ENCODE assay signal across 8 cellular contexts in genomic region chr6:108561309-108561647, GRCh38. TPM values are rescaled to one million over a fixed set of nuclear protein-coding genes. Genes with fewer than 3 reads are reported as not detected.
DNase-seq lines count a peak whose midpoint lies in the region; TF ChIP-seq lines count a peak whose summit lies in the region.
"Not testable (repeated sequence)": the region's sequence is repeated elsewhere in the genome, so short reads cannot be mapped to it uniquely, and the experiment has no call there.

No MANE protein-coding gene starts in this region.

- WGBS in transverse colon (ENCODE audit: low coverage in 1 of 2), 2 donors, result no CpG with 5 or more reads among the region's 40 CpGs

- not testable (repeated sequence) for H3K9me3 Mint-ChIP-seq in mesothelial cell of epicardium

- not testable (repeated sequence) for H3K27ac Mint-ChIP-seq in mesothelial cell of epicardium

- H3K4me1 Mint-ChIP-seq in mesothelial cell of epicardium, result peaks cover 52% of the 10 kb centered on the region

- H3K9me3 ChIP-seq in MG63; adipocyte (ENCODE audit: control insufficient read depth, low read length); effector memory CD4-positive, alpha-beta T cell (ENCODE audit: control insufficient read depth, low read length); right atrium auricular region; transverse colon: not testable (repeated sequence)

- peak overlapping the region; percentile 99 for H3K9ac ChIP-seq in adipocyte (ENCODE audit: low read length)

- in situ Hi-C loops in transverse colon (cut with MboI; ENCODE audit: low pct_ligation_motif_present in 1 of 4, low pct_unique_long_range_greater_than_20kb in 1 of 4, low sequenced_read_pairs in 3 of 4), result loop anchor here in 1 of 4 donors (25.0 kb wide), 1 partner anchor 101 kb away; no protein-coding TSS in a partner anchor

- intact Hi-C loops in transverse colon (cut with DNase I; ENCODE audit: low total_unique reads), result loop anchor here (2.0 kb wide), 1 partner anchor 28 kb away; no protein-coding TSS in a partner anchor

- TF ChIP-seq POLR2A in transverse colon (IDR thresholded peaks at IDR 0.05), result not testable (repeated sequence)

- H3K4me3 ChIP-seq in MG63 (peak overlapping the region; percentile 93), adipocyte (ENCODE audit: low read length) (peak overlapping the region; percentile 93), right atrium auricular region (peak overlapping the region; percentile 81 to 85), transverse colon (peak overlapping the region; percentile 58 to 97 (median 75))
- not testable (repeated sequence) for H3K4me3 ChIP-seq in effector memory CD4-positive, alpha-beta T cell (ENCODE audit: insufficient read depth, low read depth, low read length, poor library complexity, severe bottlenecking)

- H3K4me1 ChIP-seq in adipocyte (ENCODE audit: control insufficient read depth, insufficient read depth, low read length) (peaks cover 27% of the 10 kb centered on the region), right atrium auricular region (peaks cover 0 to 48% of the 10 kb centered on the region in 2 donors), transverse colon (peaks cover 16 to 54% (median 43%) of the 10 kb centered on the region in 4 donors)
- H3K4me1 ChIP-seq in effector memory CD4-positive, alpha-beta T cell (ENCODE audit: control insufficient read depth, insufficient read depth, low read length, poor library complexity, severe bottlenecking), result peaks cover 30% of the 10 kb centered on the region

- not testable (repeated sequence) for H3K27me3 Mint-ChIP-seq in mesothelial cell of epicardium (ENCODE audit: low read depth)

- not testable (repeated sequence) for DNase-seq in MG63; adipocyte (ENCODE audit: low read depth); effector memory CD4-positive, alpha-beta T cell; right atrium auricular region (ENCODE audit: low spot score); transverse colon
- DNase-seq in mesothelial cell of epicardium (ENCODE audit: low spot score in 2 of 2, unreplicated experiment in 2 of 2) (peak in 1 of 2 experiments; percentile 47), retina (peak; percentile 64)

- H3K27ac ChIP-seq in C4-2B (peak overlapping the region; percentile 94), right atrium auricular region (peak overlapping the region; percentile 99 to 100), transverse colon (peak overlapping the region; percentile 98 to 100 (median 99))
- peak overlapping the region; percentile 79 for H3K27ac ChIP-seq in effector memory CD4-positive, alpha-beta T cell (ENCODE audit: insufficient read depth, low read length, poor library complexity, severe bottlenecking)

- not testable (repeated sequence) for H3K36me3 Mint-ChIP-seq in mesothelial cell of epicardium

- not testable (repeated sequence) for TF ChIP-seq CTCF in C4-2B (conservative IDR thresholded peaks at IDR 0.05); right atrium auricular region (IDR thresholded peaks at IDR 0.05); mesothelial cell of epicardium (IDR thresholded peaks at IDR 0.05; ENCODE audit: unreplicated experiment); transverse colon (IDR thresholded peaks at IDR 0.05)

- H3K27me3 ChIP-seq in MG63; adipocyte (replicated peaks; ENCODE audit: control insufficient read depth, insufficient read depth, low read length); effector memory CD4-positive, alpha-beta T cell (replicated peaks; ENCODE audit: control insufficient read depth, insufficient read depth, low read length, poor library complexity, severe bottlenecking); right atrium auricular region; transverse colon: not testable (repeated sequence)

- H3K36me3 ChIP-seq in MG63, result peaks cover 19% of the 10 kb centered on the region
- not testable (repeated sequence) for H3K36me3 ChIP-seq in adipocyte (ENCODE audit: control insufficient read depth, insufficient read depth, low read length, severe bottlenecking); effector memory CD4-positive, alpha-beta T cell (ENCODE audit: control insufficient read depth, insufficient read depth, low read length); right atrium auricular region; transverse colon

- H3K4me3 Mint-ChIP-seq in mesothelial cell of epicardium, result peak overlapping the region; percentile 94

- not testable (repeated sequence) for TF ChIP-seq EP300 in transverse colon (IDR thresholded peaks at IDR 0.05; ENCODE audit: low read depth)

RNA-seq across cellular contexts. Expression of gene FOXO3, which starts 0.6 kb away (rescaled TPM):
- total RNA-seq in MG63 (2014; rRNA removed; shearing (Covaris generic); ENCODE audit: low replicate concordance), result 14.9 TPM in 2 replicates
- total RNA-seq in right atrium auricular region, result 10 to 100 TPM; 54.5 to 60.9 TPM
- 56.6 to 58.3 TPM (median 57.9 TPM) in 3 replicates for total RNA-seq in mesothelial cell of epicardium
- total RNA-seq in transverse colon, result 10 to 100 TPM; 29.9 to 66.1 (median 59.1) TPM
